Comparison of ENCODE assay signal across 21 cellular contexts in genomic region chr17:9943343-9943742, GRCh38. TPM values are rescaled to one million over a fixed set of nuclear protein-coding genes. Genes with fewer than 3 reads are reported as not detected.
DNase-seq lines count a peak whose midpoint lies in the region; TF ChIP-seq lines count a peak whose summit lies in the region.
"Had no signal": no experiment of that assay in that cellular context is flagged by ENCODE, and none has a peak within 500 bp of the region (broad histone marks: within the 10 kb centered on the region; RNA-seq: fewer than 3 reads in every experiment).

No MANE protein-coding gene starts in this region.

- WGBS in mammary epithelial cell (ENCODE audit: low coverage, missing lambda C conversion rate), result 71% methylated on average over 6 of the region's 9 CpGs

- DNase-seq in G401 (ENCODE audit: low spot score), result peak; percentile 96
- peak; percentile 83 for DNase-seq in cerebellum (ENCODE audit: low spot score)
- DNase-seq in vagina (ENCODE audit: extremely low spot score in 2 of 2), result no peak
- no peak for DNase-seq in Ammon's horn (ENCODE audit: low spot score)
- no peak for DNase-seq in central memory CD4-positive, alpha-beta T cell
- DNase-seq in mammary epithelial cell, result no peak
- DNase-seq: 8988T; ACHN; AML-193; Caco-2; CD4-positive, alpha-beta memory T cell; DMS153; DND-41; GDM1; GOT3; HFFc6 had no signal

- no peak for TF ChIP-seq POLR2A in vagina (IDR thresholded peaks at IDR 0.05)

- H3K4me1 ChIP-seq in vagina, result peaks cover 23% of the 10 kb centered on the region
- H3K4me1 ChIP-seq in mammary epithelial cell (ENCODE audit: insufficient read depth, low read length), result no peaks in the 10 kb centered on the region
- H3K4me1 ChIP-seq: A549, Caco-2, HAP-1 had no signal

- no peak overlapping the region for H3K4me2 ChIP-seq in mammary epithelial cell (ENCODE audit: insufficient read depth, low read depth, low read length)
- H3K4me2 ChIP-seq: A549 had no signal

- BruUV-seq in mammary epithelial cell (replicated peaks; lab: Mats Ljungman, UMichigan), result no TSS peak

- no peaks in the 10 kb centered on the region for H3K9me3 ChIP-seq in vagina
- peaks cover 19% of the 10 kb centered on the region for H3K9me3 ChIP-seq in mammary epithelial cell (replicated peaks; ENCODE audit: insufficient read depth, low read length)
- H3K9me3 ChIP-seq: Caco-2 had no signal

- in situ Hi-C loops in G401 (cut with HindIII; ENCODE audit: low sequenced_read_pairs) (no loop called here), mammary epithelial cell (cut with MboI; ENCODE audit: low sequenced_read_pairs in 2 of 2) (no loop called here)

- H4K20me1 ChIP-seq in mammary epithelial cell (ENCODE audit: insufficient read depth, low read length), result no peaks in the 10 kb centered on the region

- H3K9ac ChIP-seq in mammary epithelial cell (ENCODE audit: insufficient read depth, low read length), result no peak overlapping the region

- H3K4me3 ChIP-seq in vagina (no peak overlapping the region), mammary epithelial cell (replicated peaks in 1 of 3; ENCODE audit: insufficient read depth in 1 of 3, low read depth in 2 of 3, low read length in 3 of 3) (no peak overlapping the region)
- H3K4me3 ChIP-seq: A549, GM12878, HAP-1 had no signal

- H3K79me2 ChIP-seq in mammary epithelial cell (ENCODE audit: insufficient read depth, low read length), result no peaks in the 10 kb centered on the region

- no peak for TF ChIP-seq CTCF in vagina (IDR thresholded peaks at IDR 0.05)
- no peak for TF ChIP-seq CTCF in mammary epithelial cell (conservative IDR thresholded peaks at IDR 0.05 in 1 of 2, IDR thresholded peaks at IDR 0.05 in 1 of 2; ENCODE audit: extremely low read depth in 1 of 2, insufficient read depth in 1 of 2, low read depth in 1 of 2, low read length in 2 of 2)

- intact Hi-C loops in vagina (cut with DNase I) (no loop called here), mammary epithelial cell (cut with micrococcal nuclease) (no loop called here)

- CTCF ChIA-PET in mammary epithelial cell (lab: Charles Lee; ENCODE audit: low non-redundant PET), result no interaction called here

- H3K27me3 ChIP-seq in vagina (no peaks in the 10 kb centered on the region), mammary epithelial cell (ENCODE audit: insufficient read depth, low read length) (no peaks in the 10 kb centered on the region)

- H2AFZ ChIP-seq in mammary epithelial cell (ENCODE audit: low read depth, low read length), result no peak overlapping the region

- peak overlapping the region; percentile 19 for H3K27ac ChIP-seq in angular gyrus (ENCODE audit: low read depth, low read length)
- H3K27ac ChIP-seq in vagina, result peak overlapping the region; percentile 7
- no peak overlapping the region for H3K27ac ChIP-seq in mammary epithelial cell (ENCODE audit: insufficient read depth, low read depth, low read length)
- H3K27ac ChIP-seq: A549 had no signal

- dilution Hi-C loops in mammary epithelial cell (cut with HindIII; ENCODE audit: low sequenced_read_pairs), result no loop called here

- H3K36me3 ChIP-seq in vagina (peaks cover 0 to 17% of the 10 kb centered on the region in 2 donors), mammary epithelial cell (ENCODE audit: insufficient read depth, low read length) (no peaks in the 10 kb centered on the region)
- H3K36me3 ChIP-seq: HAP-1 had no signal

RNA-seq across cellular contexts. Expression of gene RCVRN, which starts 38.3 kb away (rescaled TPM):
- not detected in 2 replicates for total RNA-seq in G401 (2014; rRNA removed; shearing (Covaris generic))
- total RNA-seq in cerebellum, result 0.27 TPM
- total RNA-seq in vagina, result 0.49 TPM
- total RNA-seq in mammary epithelial cell, result not detected
- not detected for polyA plus RNA-seq in mammary epithelial cell
- not detected for polyA minus RNA-seq in mammary epithelial cell
- total RNA-seq: Caco-2; CD4-positive, alpha-beta memory T cell; HFFc6 had no signal
- polyA plus RNA-seq: A549; BJ; CD4-positive, alpha-beta memory T cell had no signal

Comparison
In these comparisons a context has a peak if more than half of its experiments do, and no peak if none do; other contexts are left out.
1. DNase-seq: peak in G401 (single experiment) and cerebellum (single experiment); none in vagina (0 of 2), Ammon's horn (single experiment), central memory CD4-positive, alpha-beta T cell (single experiment) and mammary epithelial cell (single experiment).